1 cellular context compared by ENCODE assay signal in genomic region chr4:85534120-85534519, GRCh38.
TF ChIP-seq lines count a peak whose summit lies in the region.

No MANE protein-coding gene starts in this region.

TF ChIP-seq in H1, 55 proteins besides CTCF, POLR2A, EP300 and RAD21 (continued from another document):
- TF ChIP-seq RXRA (IDR thresholded peaks at IDR 0.05; ENCODE audit: insufficient read depth, low read depth, low read length) (no peak), MAX (IDR thresholded peaks at IDR 0.05) (no peak), BRCA1 (IDR thresholded peaks at IDR 0.05; ENCODE audit: low read depth, low read length) (no peak), RBBP5 (IDR thresholded peaks at IDR 0.05; ENCODE audit: borderline replicate concordance, low read depth, low read length) (no peak), FOSL1 (IDR thresholded peaks at IDR 0.05; ENCODE audit: insufficient read depth, low read depth, low read length) (no peak), NRF1 (IDR thresholded peaks at IDR 0.05; ENCODE audit: low read depth, low read length) (no peak), SIN3A (conservative IDR thresholded peaks at IDR 0.05 in 1 of 2, IDR thresholded peaks at IDR 0.05 in 1 of 2; ENCODE audit: low read depth in 1 of 2, low read length in 2 of 2) (no peak), TEAD4 (IDR thresholded peaks at IDR 0.05; ENCODE audit: low read depth, low read length) (no peak), GABPA (IDR thresholded peaks at IDR 0.05; ENCODE audit: borderline replicate concordance, insufficient read depth, low read length) (no peak), POLR2AphosphoS5 (IDR thresholded peaks at IDR 0.05; ENCODE audit: low read depth, low read length) (no peak), JUN (IDR thresholded peaks at IDR 0.05; ENCODE audit: low read depth, low read length) (no peak), KDM4A (IDR thresholded peaks at IDR 0.05; ENCODE audit: low read depth, low read length, severe bottlenecking) (no peak), POU5F1 (IDR thresholded peaks at IDR 0.05; ENCODE audit: low read depth, low read length) (no peak), SP2 (IDR thresholded peaks at IDR 0.05; ENCODE audit: low read length) (no peak)
